Comparison of ENCODE assay signal across 8 cellular contexts in genomic region chr2:128321784-128322650, GRCh38. TPM values are rescaled to one million over a fixed set of nuclear protein-coding genes. Genes with fewer than 3 reads are reported as not detected.
DNase-seq lines count a peak whose midpoint lies in the region; ATAC-seq and TF ChIP-seq lines count a peak whose summit lies in the region.

No MANE protein-coding gene starts in this region.

- no peaks in the 10 kb centered on the region for H3K9me3 Mint-ChIP-seq in activated T-helper 2 cell treated with anti-CD3 and anti-CD28 coated beads, Interferon-gamma antibody, Interleukin-2, Interleukin-4, amounts not matched to agents 10 μg/mL and 5 μg/mL and 100 μg/mL, durations not matched to agents 14 hours and 24 hours and 36 hours
- H3K9me3 Mint-ChIP-seq in neural progenitor cell: peaks cover 2% of the 10 kb centered on the region

- peak overlapping the region; percentile 51 for H3K4me3 Mint-ChIP-seq in activated T-helper 2 cell treated with anti-CD3 and anti-CD28 coated beads, Interferon-gamma antibody, Interleukin-2, Interleukin-4, amounts not matched to agents 10 μg/mL and 5 μg/mL and 100 μg/mL, durations not matched to agents 14 hours and 24 hours and 36 hours (ENCODE audit: low read depth)
- peak overlapping the region; percentile 79 for H3K4me3 Mint-ChIP-seq in neural progenitor cell

- H3K27me3 ChIP-seq in HUES6 (ENCODE audit: control insufficient read depth, insufficient read depth, low read length): peaks cover 37% of the 10 kb centered on the region
- peaks cover 28% of the 10 kb centered on the region for H3K27me3 ChIP-seq in neural progenitor cell
- no peaks in the 10 kb centered on the region for H3K27me3 ChIP-seq in stomach smooth muscle (ENCODE audit: control insufficient read depth in 1 of 2, insufficient read depth in 2 of 2, low read length in 2 of 2)

- peaks cover 12% of the 10 kb centered on the region for H3K27me3 Mint-ChIP-seq in activated T-helper 2 cell treated with anti-CD3 and anti-CD28 coated beads, Interferon-gamma antibody, Interleukin-2, Interleukin-4, amounts not matched to agents 10 μg/mL and 5 μg/mL and 100 μg/mL, durations not matched to agents 14 hours and 24 hours and 36 hours (ENCODE audit: low read depth)
- H3K27me3 Mint-ChIP-seq in neural progenitor cell (ENCODE audit: insufficient read depth, low read depth): peaks cover 13% of the 10 kb centered on the region

- H3K9ac ChIP-seq in HUES6 (ENCODE audit: low read length) (peak overlapping the region; percentile 86), neural progenitor cell (no peak overlapping the region), stomach smooth muscle (ENCODE audit: low read length in 2 of 2) (peak overlapping the region; percentile 73)

- peak overlapping the region; percentile 97 for H3K4me2 ChIP-seq in neural progenitor cell

- peaks cover 38% of the 10 kb centered on the region for H3K4me1 ChIP-seq in HUES6 (ENCODE audit: control insufficient read depth, insufficient read depth, low read length)
- peaks cover 19% of the 10 kb centered on the region for H3K4me1 ChIP-seq in neural progenitor cell
- H3K4me1 ChIP-seq in stomach smooth muscle (ENCODE audit: control insufficient read depth, insufficient read depth, low read length): peaks cover 54% of the 10 kb centered on the region

- H3K36me3 ChIP-seq in HUES6 (ENCODE audit: control insufficient read depth, insufficient read depth, low read length) (no peaks in the 10 kb centered on the region), neural progenitor cell (no peaks in the 10 kb centered on the region), stomach smooth muscle (ENCODE audit: control insufficient read depth in 2 of 2, insufficient read depth in 2 of 2, low read length in 2 of 2) (no peaks in the 10 kb centered on the region)

- H3K27ac ChIP-seq in HUES6 (ENCODE audit: low read depth, low read length) (peak overlapping the region; percentile 71; the same call in 1 of the 2 replicates), neural progenitor cell (no peak overlapping the region), stomach smooth muscle (ENCODE audit: low read length) (no peak overlapping the region)

- H3K36me3 Mint-ChIP-seq in activated T-helper 2 cell treated with anti-CD3 and anti-CD28 coated beads, Interferon-gamma antibody, Interleukin-2, Interleukin-4, amounts not matched to agents 10 μg/mL and 5 μg/mL and 100 μg/mL, durations not matched to agents 14 hours and 24 hours and 36 hours (ENCODE audit: low read depth): no peaks in the 10 kb centered on the region
- no peaks in the 10 kb centered on the region for H3K36me3 Mint-ChIP-seq in neural progenitor cell

- H3K4me1 Mint-ChIP-seq in activated T-helper 2 cell treated with anti-CD3 and anti-CD28 coated beads, Interferon-gamma antibody, Interleukin-2, Interleukin-4, amounts not matched to agents 10 μg/mL and 5 μg/mL and 100 μg/mL, durations not matched to agents 14 hours and 24 hours and 36 hours (ENCODE audit: low read depth): peaks cover 8% of the 10 kb centered on the region
- H3K4me1 Mint-ChIP-seq in neural progenitor cell: peaks cover 36% of the 10 kb centered on the region

- intact Hi-C loops in activated T-helper 2 cell treated with anti-CD3 and anti-CD28 coated beads, Interferon-gamma antibody, Interleukin-2, Interleukin-4, amounts not matched to agents 10 μg/mL and 5 μg/mL and 100 μg/mL, durations not matched to agents 14 hours and 24 hours and 36 hours (cut with micrococcal nuclease): loop anchor here (2.0 to 5.0 kb wide), 4 partner anchors 150 to 410 kb away; no protein-coding TSS in a partner anchor

- peaks cover 9% of the 10 kb centered on the region for H3K79me2 ChIP-seq in neural progenitor cell (ENCODE audit: low read depth)

- peak overlapping the region; percentile 70 for H3K4me3 ChIP-seq in HUES6 (ENCODE audit: low read depth, low read length)
- H3K4me3 ChIP-seq in fibroblast of villous mesenchyme (ENCODE audit: low read depth, low read length): peak overlapping the region; percentile 67
- H3K4me3 ChIP-seq in neural progenitor cell: peak overlapping the region; percentile 53
- H3K4me3 ChIP-seq in stomach smooth muscle (ENCODE audit: low read length in 2 of 2): peak overlapping the region; percentile 62 to 77

- H4K20me1 ChIP-seq in neural progenitor cell (ENCODE audit: low read depth): peaks cover 8% of the 10 kb centered on the region

- H3F3A ChIP-seq in neural progenitor cell (ENCODE audit: low read depth): peaks cover 5% of the 10 kb centered on the region

- DNase-seq in DMS79 treated with DMSO at 0.1 percent for 48 hours (lab: John Stamatoyannopoulos, UW) (peak; percentile 78), RPMI8226 (peak; percentile 85), fibroblast of villous mesenchyme (ENCODE audit: low read depth) (peak; percentile 80), neural progenitor cell (ENCODE audit: low spot score) (peak; percentile 94)
- DNase-seq in activated T-helper 2 cell treated with anti-CD3 and anti-CD28 coated beads, Interferon-gamma antibody, Interleukin-2, Interleukin-4, amounts not matched to agents 10 μg/mL and 5 μg/mL and 100 μg/mL, durations not matched to agents 14 hours and 24 hours and 36 hours (ENCODE audit: low spot score): peak; percentile 71

- peak; percentile 66 for TF ChIP-seq CTCF in fibroblast of villous mesenchyme (IDR thresholded peaks at IDR 0.05; ENCODE audit: insufficient read depth, low read depth, low read length)
- TF ChIP-seq CTCF in neural progenitor cell (IDR thresholded peaks at IDR 0.05): peak; percentile 94

- H3K27ac Mint-ChIP-seq in activated T-helper 2 cell treated with anti-CD3 and anti-CD28 coated beads, Interferon-gamma antibody, Interleukin-2, Interleukin-4, amounts not matched to agents 10 μg/mL and 5 μg/mL and 100 μg/mL, durations not matched to agents 14 hours and 24 hours and 36 hours: no peak overlapping the region
- peak overlapping the region; percentile 62 for H3K27ac Mint-ChIP-seq in neural progenitor cell

- H3K9me3 ChIP-seq in HUES6 (ENCODE audit: control insufficient read depth, insufficient read depth, low read depth, low read length): no peaks in the 10 kb centered on the region
- H3K9me3 ChIP-seq in neural progenitor cell (ENCODE audit: low read depth): no peaks in the 10 kb centered on the region
- H3K9me3 ChIP-seq in stomach smooth muscle (ENCODE audit: control insufficient read depth in 2 of 2, low read length in 2 of 2): no peaks in the 10 kb centered on the region

- peak overlapping the region; percentile 64 for H2AFZ ChIP-seq in neural progenitor cell (replicated peaks)

- peak; percentile 62 for ATAC-seq in GM21515 (IDR thresholded peaks at IDR 0.05; ENCODE audit: unreplicated experiment)

RNA-seq across cellular contexts. Expression of gene HS6ST1, which starts 3.3 kb away (rescaled TPM):
- total RNA-seq in activated T-helper 2 cell treated with anti-CD3 and anti-CD28 coated beads, Interferon-gamma antibody, Interleukin-2, Interleukin-4, amounts not matched to agents 10 μg/mL and 5 μg/mL and 100 μg/mL, durations not matched to agents 14 hours and 24 hours and 36 hours: 17.6 and 17.7 TPM in 2 replicates
- total RNA-seq in fibroblast of villous mesenchyme (17.1 and 19.9 TPM in 2 replicates), neural progenitor cell (ENCODE audit: low replicate concordance) (31.1 and 71.0 TPM in 2 replicates)
